ENCODE assay signal across 19 cellular contexts in the genomic region with DNA sequence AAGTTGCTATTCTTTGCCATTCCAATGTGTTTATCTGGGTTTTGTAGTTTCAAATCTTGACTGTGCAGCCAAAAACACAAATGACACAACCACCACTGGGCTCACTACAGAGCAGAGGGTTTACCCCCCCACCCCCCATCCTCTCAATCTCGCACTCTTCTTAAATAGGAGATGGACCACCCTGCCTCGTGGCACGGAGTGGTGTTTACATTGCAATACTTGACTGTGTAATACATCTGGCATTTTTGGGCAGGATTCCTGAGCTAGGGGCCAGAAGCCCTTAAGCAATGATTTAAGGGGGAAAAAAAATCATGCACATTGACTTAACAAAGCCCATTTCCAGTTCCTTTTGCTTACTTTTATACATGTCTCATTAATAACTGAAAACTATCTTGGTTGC. TPM values are rescaled to one million over a fixed set of nuclear protein-coding genes. Genes with fewer than 3 reads are reported as not detected.
DNase-seq lines count a peak whose midpoint lies in the region; ATAC-seq and TF ChIP-seq lines count a peak whose summit lies in the region.
"Had no signal": no experiment of that assay in that cellular context is flagged by ENCODE, and none has a peak within 500 bp of the region (broad histone marks: within the 10 kb centered on the region; RNA-seq: fewer than 3 reads in every experiment).

No MANE protein-coding gene starts in this region.

- H3K9me3 Mint-ChIP-seq in osteocyte (ENCODE audit: unreplicated experiment), result no peaks in the 10 kb centered on the region
- H3K9me3 Mint-ChIP-seq in activated CD4-positive, alpha-beta T cell treated with anti-CD3 and anti-CD28 coated beads, Interleukin-2, amount 10 ng/mL, durations not matched to agents 24 days and 14 days, result no peaks in the 10 kb centered on the region
- H3K9me3 Mint-ChIP-seq: stimulated activated memory B cell treated with anti-CD40 and anti-IgM and Interleukin-4, amounts not matched to agents 10 μg/mL and 1 μg/mL and 100 μg/mL, for 72 hours had no signal

- H3K27me3 ChIP-seq in adipocyte (replicated peaks; ENCODE audit: control insufficient read depth, insufficient read depth, low read length), result no peaks in the 10 kb centered on the region
- H3K27me3 ChIP-seq: breast epithelium had no signal

- H3K27me3 Mint-ChIP-seq in osteocyte (ENCODE audit: unreplicated experiment), result no peaks in the 10 kb centered on the region
- peaks cover 38% of the 10 kb centered on the region for H3K27me3 Mint-ChIP-seq in activated CD4-positive, alpha-beta T cell treated with anti-CD3 and anti-CD28 coated beads, Interleukin-2, amount 10 ng/mL, durations not matched to agents 24 days and 14 days

- intact Hi-C loops in activated CD4-positive, alpha-beta T cell treated with anti-CD3 and anti-CD28 coated beads, Interleukin-2, amount 10 ng/mL, durations not matched to agents 24 days and 14 days (cut with micrococcal nuclease), result no loop called here

- H3K4me3 ChIP-seq in adipocyte (ENCODE audit: low read length), result peak overlapping the region; percentile 5
- no peak overlapping the region for H3K4me3 ChIP-seq in foreskin fibroblast (ENCODE audit: low read depth in 1 of 2, low read length in 2 of 2)
- H3K4me3 ChIP-seq: breast epithelium had no signal

- peaks cover 25% of the 10 kb centered on the region for H3K4me1 ChIP-seq in adipocyte (ENCODE audit: control insufficient read depth, insufficient read depth, low read length)
- H3K4me1 ChIP-seq: breast epithelium had no signal

- H3K36me3 ChIP-seq in adipocyte (ENCODE audit: control insufficient read depth, insufficient read depth, low read length, severe bottlenecking), result no peaks in the 10 kb centered on the region
- H3K36me3 ChIP-seq: breast epithelium had no signal

- DNase-seq in AG20443 (ENCODE audit: low spot score) (peak; percentile 44), adipocyte (ENCODE audit: low read depth) (peak; percentile 83), foreskin fibroblast (peak; percentile 29 to 64), osteocyte (ENCODE audit: extremely low spot score, unreplicated experiment) (no peak), NCI-H1417 treated with DMSO at 0.1 percent for 48 hours (lab: John Stamatoyannopoulos, UW) (no peak)
- DNase-seq in activated CD4-positive, alpha-beta T cell treated with anti-CD3 and anti-CD28 coated beads, Interleukin-2, amount 10 ng/mL, durations not matched to agents 24 days and 14 days, result no peak
- DNase-seq: activated CD4-positive, alpha-beta T cell treated with anti-CD3 and anti-CD28 coated beads for 1 hour; activated CD8-positive, alpha-beta memory T cell treated with anti-CD3 and anti-CD28 coated beads, Interleukin-2, amount 50 U/mL, for 48 hours; activated naive CD4-positive, alpha-beta T cell treated with Interleukin-2 at 50 U/mL for 16 hours; effector memory CD4-positive, alpha-beta T cell; islet precursor cell; NCI-H1092; NCI-H2171 treated with DMSO at 0.1 percent for 48 hours; NCI-H82; small intestine had no signal

- peaks cover 43% of the 10 kb centered on the region for H3K4me1 Mint-ChIP-seq in osteocyte (ENCODE audit: unreplicated experiment)
- H3K4me1 Mint-ChIP-seq in activated CD4-positive, alpha-beta T cell treated with anti-CD3 and anti-CD28 coated beads, Interleukin-2, amount 10 ng/mL, durations not matched to agents 24 days and 14 days, result peaks cover 24% of the 10 kb centered on the region

- H3K36me3 Mint-ChIP-seq in osteocyte (ENCODE audit: unreplicated experiment), result peaks cover 2% of the 10 kb centered on the region
- no peaks in the 10 kb centered on the region for H3K36me3 Mint-ChIP-seq in activated CD4-positive, alpha-beta T cell treated with anti-CD3 and anti-CD28 coated beads, Interleukin-2, amount 10 ng/mL, durations not matched to agents 24 days and 14 days (ENCODE audit: low read depth)
- H3K36me3 Mint-ChIP-seq: stimulated activated memory B cell treated with anti-CD40 and anti-IgM and Interleukin-4, amounts not matched to agents 10 μg/mL and 1 μg/mL and 100 μg/mL, for 72 hours had no signal

- no peak for ATAC-seq in HG03159 (IDR thresholded peaks at IDR 0.05; ENCODE audit: unreplicated experiment)
- no peak for ATAC-seq in HG03565 (IDR thresholded peaks at IDR 0.05; ENCODE audit: unreplicated experiment)
- ATAC-seq: stimulated activated memory B cell treated with anti-CD40 and anti-IgM and Interleukin-4, amounts not matched to agents 10 μg/mL and 1 μg/mL and 100 μg/mL, for 72 hours had no signal

- H3K27ac Mint-ChIP-seq in osteocyte (ENCODE audit: unreplicated experiment), result peak overlapping the region; percentile 21
- H3K27ac Mint-ChIP-seq in activated CD4-positive, alpha-beta T cell treated with anti-CD3 and anti-CD28 coated beads, Interleukin-2, amount 10 ng/mL, durations not matched to agents 24 days and 14 days, result no peak overlapping the region
- H3K27ac Mint-ChIP-seq: stimulated activated memory B cell treated with anti-CD40 and anti-IgM and Interleukin-4, amounts not matched to agents 10 μg/mL and 1 μg/mL and 100 μg/mL, for 72 hours had no signal

- H3K9me3 ChIP-seq in adipocyte (ENCODE audit: control insufficient read depth, low read length), result no peaks in the 10 kb centered on the region
- H3K9me3 ChIP-seq: breast epithelium had no signal

- no peak overlapping the region for H3K4me3 Mint-ChIP-seq in osteocyte (ENCODE audit: unreplicated experiment)
- no peak overlapping the region for H3K4me3 Mint-ChIP-seq in activated CD4-positive, alpha-beta T cell treated with anti-CD3 and anti-CD28 coated beads, Interleukin-2, amount 10 ng/mL, durations not matched to agents 24 days and 14 days
- H3K4me3 Mint-ChIP-seq: stimulated activated memory B cell treated with anti-CD40 and anti-IgM and Interleukin-4, amounts not matched to agents 10 μg/mL and 1 μg/mL and 100 μg/mL, for 72 hours had no signal

- H3K9ac ChIP-seq in adipocyte (ENCODE audit: low read length), result no peak overlapping the region

- TF ChIP-seq CTCF in foreskin fibroblast (IDR thresholded peaks at IDR 0.05; ENCODE audit: low read depth, low read length) (no peak), osteocyte (IDR thresholded peaks at IDR 0.05) (no peak)

RNA-seq across cellular contexts. Expression of gene PTCH1, which starts 19.0 kb away (rescaled TPM):
- total RNA-seq in osteocyte, result 16.2 and 16.9 TPM in 2 replicates
- total RNA-seq in activated CD4-positive, alpha-beta T cell treated with anti-CD3 and anti-CD28 coated beads, Interleukin-2, amount 10 ng/mL, durations not matched to agents 24 days and 14 days, result 4.2 and 5.0 TPM in 2 replicates

Comparison
In these comparisons a context has a peak if more than half of its experiments do, and no peak if none do; other contexts are left out.
1. DNase-seq: peak in AG20443 (single experiment), adipocyte (single experiment) and foreskin fibroblast (2 of 2); none in osteocyte (single experiment), activated CD4-positive, alpha-beta T cell treated with anti-CD3 and anti-CD28 coated beads, Interleukin-2, amount 10 ng/mL, durations not matched to agents 24 days and 14 days (single experiment) and NCI-H1417 treated with DMSO at 0.1 percent for 48 hours (single experiment).